8 cellular contexts compared by ENCODE assay signal in the genomic region with DNA sequence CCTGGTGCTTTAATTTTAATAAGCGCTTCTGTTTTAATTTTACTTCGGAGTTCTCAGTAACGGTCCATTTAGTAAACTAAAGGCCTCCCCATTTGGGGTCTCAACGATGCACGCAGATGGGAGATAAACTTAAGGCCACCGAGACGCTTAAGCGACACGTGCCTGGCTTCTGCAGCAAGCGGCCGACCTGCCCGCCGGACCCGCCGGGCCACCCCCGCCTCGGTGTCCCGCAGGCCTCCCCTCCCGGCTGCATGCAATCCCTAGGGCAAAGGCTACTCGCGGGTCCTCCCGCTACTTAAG. TPM values are rescaled to one million over a fixed set of nuclear protein-coding genes. Genes with fewer than 3 reads are reported as not detected.
DNase-seq lines count a peak whose midpoint lies in the region; ATAC-seq and TF ChIP-seq lines count a peak whose summit lies in the region.

No MANE protein-coding gene starts in this region.

- H3K27ac ChIP-seq in brain microvascular endothelial cell (peak overlapping the region; percentile 57), mucosa of rectum (ENCODE audit: low read depth in 2 of 2, low read length in 2 of 2) (peak overlapping the region; percentile 52 to 58)

- peak overlapping the region; percentile 63 to 67 for H3K9ac ChIP-seq in mucosa of rectum (ENCODE audit: low read depth in 1 of 2, low read length in 2 of 2)

- in situ Hi-C loops in brain microvascular endothelial cell (cut with HindIII; ENCODE audit: low pct_ligation_motif_present, low sequenced_read_pairs): no loop called here

- H3K27me3 ChIP-seq in brain microvascular endothelial cell (replicated peaks): no peaks in the 10 kb centered on the region
- H3K27me3 ChIP-seq in mucosa of rectum (ENCODE audit: control insufficient read depth in 2 of 2, insufficient read depth in 2 of 2, low read length in 2 of 2): no peaks in the 10 kb centered on the region

- TF ChIP-seq CTCF in brain microvascular endothelial cell (IDR thresholded peaks at IDR 0.05; ENCODE audit: low read depth, low read length, missing control alignments): no peak

- DNase-seq in brain microvascular endothelial cell: no peak
- DNase-seq in HK-2 (ENCODE audit: unreplicated experiment): no peak
- no peak for DNase-seq in effector CD4-positive, alpha-beta T cell
- no peak for DNase-seq in NCI-H2107 treated with DMSO at 0.1 percent for 48 hours (lab: John Stamatoyannopoulos, UW; ENCODE audit: unreplicated experiment)
- DNase-seq in dermis blood vessel endothelial cell: no peak

- ATAC-seq in GM18909 (IDR thresholded peaks at IDR 0.05; ENCODE audit: poor library complexity, unreplicated experiment) (peak; percentile 19), HG03354 (IDR thresholded peaks at IDR 0.05; ENCODE audit: poor library complexity, severe bottlenecking, unreplicated experiment) (peak; percentile 12)

- no peaks in the 10 kb centered on the region for H3K9me3 ChIP-seq in mucosa of rectum (ENCODE audit: control insufficient read depth in 2 of 2, low read length in 2 of 2)

- peak overlapping the region; percentile 75 for H3K4me3 ChIP-seq in brain microvascular endothelial cell (ENCODE audit: low read depth, low read length)
- peak overlapping the region; percentile 77 to 78 for H3K4me3 ChIP-seq in mucosa of rectum (ENCODE audit: low read length in 2 of 2)

- H3K36me3 ChIP-seq in brain microvascular endothelial cell (replicated peaks) (no peaks in the 10 kb centered on the region), mucosa of rectum (ENCODE audit: control insufficient read depth in 2 of 2, insufficient read depth in 2 of 2, low read length in 2 of 2) (no peaks in the 10 kb centered on the region)

- H3K4me1 ChIP-seq in mucosa of rectum (ENCODE audit: control insufficient read depth in 2 of 2, insufficient read depth in 2 of 2, low read length in 2 of 2): peaks cover 3 to 7% of the 10 kb centered on the region in 2 donors

RNA-seq across cellular contexts. Expression of gene GCSH, which starts 0.6 kb away (rescaled TPM):
- 9.2 and 29.8 TPM in 2 replicates for total RNA-seq in dermis blood vessel endothelial cell

RNA-seq across cellular contexts. Expression of gene C16orf46, which starts 18.6 kb away (rescaled TPM):
- 0.23 and 0.51 TPM in 2 replicates for total RNA-seq in dermis blood vessel endothelial cell

RNA-seq across cellular contexts. Expression of gene ATMIN, which starts 60.0 kb away (rescaled TPM):
- total RNA-seq in dermis blood vessel endothelial cell: 40.0 and 43.9 TPM in 2 replicates
